Comparison of ENCODE assay signal across 8 cellular contexts in the genomic region with DNA sequence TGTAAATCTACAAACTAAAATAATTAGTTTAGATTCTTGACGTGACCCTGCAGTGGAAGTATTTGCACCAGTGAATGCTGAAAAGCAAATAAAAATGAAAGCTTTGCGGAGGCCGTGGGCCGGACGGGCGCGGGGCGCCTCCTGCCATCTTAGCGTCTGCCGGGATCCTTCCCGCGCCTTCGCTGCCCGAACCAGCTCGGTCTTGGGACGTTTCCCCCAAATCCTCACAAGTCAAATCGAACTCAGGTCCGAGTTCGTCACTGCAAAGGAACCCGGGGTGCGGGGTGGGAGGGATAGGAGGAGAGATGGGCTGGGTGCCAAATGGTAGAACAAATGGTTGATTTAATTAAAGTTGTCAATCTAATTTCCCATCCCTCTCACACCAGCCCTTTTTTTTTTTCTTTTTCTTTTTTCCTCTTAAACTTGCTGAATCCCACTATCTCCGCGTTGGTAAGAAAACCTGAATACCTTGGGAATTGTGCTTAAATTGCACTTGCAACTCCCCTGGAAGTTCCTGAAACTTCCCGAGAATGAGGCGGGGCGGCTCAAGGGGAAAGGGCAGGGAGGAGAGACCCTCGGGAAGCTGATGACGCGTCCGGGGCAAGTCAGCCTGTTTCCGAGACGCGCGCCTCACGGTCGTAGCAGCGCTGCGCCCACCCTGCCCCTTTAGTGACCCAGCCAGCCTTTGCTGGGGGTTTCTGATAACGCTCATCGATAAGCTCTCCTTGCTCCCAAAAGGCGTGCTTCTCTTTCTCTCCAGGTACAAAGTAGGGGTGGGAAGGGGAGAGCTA.
A peak's percentile ranks its signal among the peaks of the same experiment; 100 is the strongest.
DNase-seq lines count a peak whose midpoint lies in the region; TF ChIP-seq lines count a peak whose summit lies in the region.

No MANE protein-coding gene starts in this region.

- peak; percentile 59 for DNase-seq in AG20443 (ENCODE audit: low spot score)
- DNase-seq in amniotic stem cell (lab: John Stamatoyannopoulos, UW) = peak; percentile 30
- peak; percentile 50 for DNase-seq in hepatic stellate cell (ENCODE audit: low spot score)
- no peak for DNase-seq in retinal pigment epithelial cell (ENCODE audit: low read depth)
- no peak for DNase-seq in NCI-H510A treated with DMSO at 0.1 percent for 48 hours (lab: John Stamatoyannopoulos, UW)
- no peak for DNase-seq in OCI-M2 (lab: John Stamatoyannopoulos, UW; ENCODE audit: unreplicated experiment)
- DNase-seq in hippocampal formation (lab: John Stamatoyannopoulos, UW) = no peak

- peak overlapping the region; percentile 39 for H3K4me3 ChIP-seq in KMS-11 (IDR thresholded peaks at IDR 0.05; ENCODE audit: insufficient read depth, low read depth, low read length)
- H3K4me3 ChIP-seq in retinal pigment epithelial cell (ENCODE audit: low read length) = peak overlapping the region; percentile 95

- H3K9ac ChIP-seq in KMS-11 = peak overlapping the region; percentile 90

- H3K79me2 ChIP-seq in KMS-11 (ENCODE audit: insufficient read depth, low read depth) = peaks cover 65% of the 10 kb centered on the region

- H3K4me2 ChIP-seq in KMS-11 = peak overlapping the region; percentile 68

- peaks cover 5% of the 10 kb centered on the region; the same call in 1 of the 2 replicates for H4K20me1 ChIP-seq in KMS-11 (ENCODE audit: insufficient read depth)

- peaks cover 50% of the 10 kb centered on the region for H3K4me1 ChIP-seq in KMS-11 (ENCODE audit: low read depth, poor library complexity, severe bottlenecking)

- H3K36me3 ChIP-seq in KMS-11 (ENCODE audit: insufficient read depth) = no peaks in the 10 kb centered on the region

- TF ChIP-seq CTCF in KMS-11 (conservative IDR thresholded peaks at IDR 0.05; ENCODE audit: low read depth, low read length) = no peak
- no peak for TF ChIP-seq CTCF in retinal pigment epithelial cell (conservative IDR thresholded peaks at IDR 0.05; ENCODE audit: low read depth, low read length)

- H3K27me3 ChIP-seq in KMS-11 (ENCODE audit: insufficient read depth, low read depth) = no peaks in the 10 kb centered on the region

- H3K27ac ChIP-seq in KMS-11 = peak overlapping the region; percentile 84

- H2AFZ ChIP-seq in KMS-11 (ENCODE audit: low read depth) = peak overlapping the region; percentile 57

Comparison
In these comparisons a context has a peak if more than half of its experiments do, and no peak if none do; other contexts are left out.
1. DNase-seq: peak in AG20443 (single experiment), amniotic stem cell (single experiment) and hepatic stellate cell (single experiment); none in retinal pigment epithelial cell (single experiment), NCI-H510A treated with DMSO at 0.1 percent for 48 hours (single experiment), OCI-M2 (single experiment) and hippocampal formation (0 of 2).